9 cellular contexts compared by ENCODE assay signal in the genomic region with DNA sequence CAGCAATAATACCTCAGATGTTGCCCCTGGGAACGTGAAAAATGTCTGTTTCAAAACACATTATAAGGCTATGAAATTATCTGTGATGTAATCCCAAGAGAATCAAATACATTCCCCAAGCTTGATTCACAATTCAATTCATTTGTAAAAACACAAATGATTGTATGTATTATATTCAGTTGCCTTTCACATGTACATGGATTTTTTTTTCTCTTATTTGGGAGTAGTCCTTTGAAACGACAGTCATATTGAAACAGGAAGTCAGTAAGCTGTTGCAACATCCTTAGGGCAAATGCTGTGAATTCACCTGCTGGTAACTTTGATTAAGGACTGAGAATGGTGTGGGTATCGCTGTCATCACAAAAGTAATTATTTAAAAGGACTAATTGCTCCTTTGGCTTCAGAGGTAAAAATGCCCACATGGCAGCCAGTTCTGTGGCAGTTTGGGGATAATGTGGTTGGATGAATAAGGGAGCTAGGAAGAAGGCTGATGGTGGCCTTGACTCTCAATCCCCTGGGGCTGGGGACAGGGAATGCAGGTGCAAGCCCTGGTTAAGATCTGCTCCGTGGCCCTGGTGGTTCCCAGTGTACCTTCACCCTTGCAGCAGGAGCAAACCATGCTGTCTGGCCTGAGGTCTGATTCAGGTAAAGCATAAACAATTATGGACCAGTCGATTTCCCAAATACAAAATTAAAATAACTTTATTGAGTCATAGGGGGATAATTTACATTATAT. TPM values are rescaled to one million over a fixed set of nuclear protein-coding genes. Genes with fewer than 3 reads are reported as not detected.
DNase-seq lines count a peak whose midpoint lies in the region; ATAC-seq, FAIRE-seq and TF ChIP-seq lines count a peak whose summit lies in the region.
"Had no signal": no experiment of that assay in that cellular context is flagged by ENCODE, and none has a peak within 500 bp of the region (broad histone marks: within the 10 kb centered on the region; RNA-seq: fewer than 3 reads in every experiment).

No MANE protein-coding gene starts in this region.

- H3K36me3 ChIP-seq in Karpas-422 (ENCODE audit: insufficient read depth, low read length): no peaks in the 10 kb centered on the region
- no peaks in the 10 kb centered on the region for H3K36me3 ChIP-seq in astrocyte (ENCODE audit: insufficient read depth, low read length)

- no peaks in the 10 kb centered on the region for H3K27me3 Mint-ChIP-seq in astrocyte (ENCODE audit: low read depth, unreplicated experiment)
- no peaks in the 10 kb centered on the region for H3K27me3 Mint-ChIP-seq in progenitor cell of endocrine pancreas

- H2AFZ ChIP-seq in Karpas-422 (ENCODE audit: low read length): no peak overlapping the region
- no peak overlapping the region for H2AFZ ChIP-seq in astrocyte (ENCODE audit: low read depth, low read length)

- ATAC-seq in GM21717 (IDR thresholded peaks at IDR 0.05; ENCODE audit: unreplicated experiment): peak; percentile 77

- TF ChIP-seq POLR2A in GM12891 (IDR thresholded peaks at IDR 0.05; ENCODE audit: low read depth, low read length): no peak

- peak; percentile 29 for DNase-seq in GM12891 (ENCODE audit: insufficient read length, low spot score)
- DNase-seq in Karpas-422: peak; percentile 59
- DNase-seq in astrocyte (ENCODE audit: low read depth): no peak
- DNase-seq in progenitor cell of endocrine pancreas (ENCODE audit: low spot score, unreplicated experiment): no peak
- no peak for DNase-seq in 8988T
- no peak for DNase-seq in inferior parietal cortex (ENCODE audit: extremely low spot score)
- DNase-seq in ecto neural progenitor cell (ENCODE audit: low spot score): no peak

- H3K79me2 ChIP-seq in Karpas-422 (ENCODE audit: low read length): no peaks in the 10 kb centered on the region
- no peaks in the 10 kb centered on the region for H3K79me2 ChIP-seq in astrocyte (ENCODE audit: insufficient read depth, low read length)

- TF ChIP-seq CTCF in astrocyte (IDR thresholded peaks at IDR 0.05; ENCODE audit: insufficient read depth, low read depth, low read length) (no peak), progenitor cell of endocrine pancreas (IDR thresholded peaks at IDR 0.05; ENCODE audit: unreplicated experiment) (peak; percentile 6)

- H3K4me1 ChIP-seq in Karpas-422 (ENCODE audit: low read length) (peaks cover 5% of the 10 kb centered on the region), astrocyte (ENCODE audit: insufficient read depth, low read length) (peaks cover 18% of the 10 kb centered on the region)

- H3K9me3 ChIP-seq in Karpas-422 (ENCODE audit: low read length) (no peaks in the 10 kb centered on the region), astrocyte (ENCODE audit: insufficient read depth, low read depth, low read length) (no peaks in the 10 kb centered on the region)

- H3K36me3 Mint-ChIP-seq in astrocyte (ENCODE audit: low read depth, unreplicated experiment) (no peaks in the 10 kb centered on the region), progenitor cell of endocrine pancreas (ENCODE audit: insufficient read depth) (no peaks in the 10 kb centered on the region)

- no peaks in the 10 kb centered on the region for H3K9me3 Mint-ChIP-seq in astrocyte (ENCODE audit: unreplicated experiment)
- no peaks in the 10 kb centered on the region for H3K9me3 Mint-ChIP-seq in progenitor cell of endocrine pancreas (ENCODE audit: low read depth)

- H3K4me3 Mint-ChIP-seq in astrocyte (ENCODE audit: unreplicated experiment) (no peak overlapping the region), progenitor cell of endocrine pancreas (ENCODE audit: low read depth) (no peak overlapping the region)

- no peak overlapping the region for H3K9ac ChIP-seq in Karpas-422 (ENCODE audit: low read length)
- no peak overlapping the region for H3K9ac ChIP-seq in astrocyte (ENCODE audit: low read length)

- no peaks in the 10 kb centered on the region for H3K9me2 ChIP-seq in Karpas-422 (replicated peaks; ENCODE audit: insufficient read depth, low read length)

- H3K4me3 ChIP-seq in Karpas-422 (ENCODE audit: low read length): no peak overlapping the region
- H3K4me3 ChIP-seq in astrocyte (ENCODE audit: insufficient read depth, low read depth, low read length): no peak overlapping the region

- FAIRE-seq in GM12891 (lab: Jason Lieb, UNC) (peak; percentile 87), astrocyte (lab: Jason Lieb, UNC) (no peak)

- H3K27me3 ChIP-seq in Karpas-422 (ENCODE audit: low read length) (no peaks in the 10 kb centered on the region), astrocyte (ENCODE audit: insufficient read depth, low read length) (no peaks in the 10 kb centered on the region)

- H3K27ac ChIP-seq in Karpas-422 (ENCODE audit: low read length) (no peak overlapping the region), astrocyte (ENCODE audit: low read depth, low read length) (no peak overlapping the region)

- H3K27ac Mint-ChIP-seq in astrocyte (ENCODE audit: unreplicated experiment) (no peak overlapping the region), progenitor cell of endocrine pancreas (peak overlapping the region; percentile 45)

- H4K20me1 ChIP-seq in Karpas-422 (ENCODE audit: insufficient read depth, low read depth, low read length): no peaks in the 10 kb centered on the region
- H4K20me1 ChIP-seq in astrocyte (ENCODE audit: insufficient read depth, low read length): no peaks in the 10 kb centered on the region

- H3K4me1 Mint-ChIP-seq in astrocyte (ENCODE audit: low read depth, unreplicated experiment): no peaks in the 10 kb centered on the region
- peaks cover 65% of the 10 kb centered on the region for H3K4me1 Mint-ChIP-seq in progenitor cell of endocrine pancreas (ENCODE audit: low read depth)

- H3K4me2 ChIP-seq in Karpas-422 (ENCODE audit: low read depth, low read length, poor library complexity, severe bottlenecking) (no peak overlapping the region), astrocyte (ENCODE audit: low read length) (peak overlapping the region; percentile 20)

TF ChIP-seq in GM12891, 5 proteins besides CTCF, POLR2A, EP300 and RAD21:
- no peak for TF ChIP-seq PAX5 (IDR thresholded peaks at IDR 0.05; ENCODE audit: insufficient read depth, low read length, severe bottlenecking)
- no peak for TF ChIP-seq POU2F2 (IDR thresholded peaks at IDR 0.05; ENCODE audit: low read depth, low read length)
- no peak for TF ChIP-seq POLR2AphosphoS5 (IDR thresholded peaks at IDR 0.05; ENCODE audit: low read depth, low read length)
- TF ChIP-seq SPI1 (IDR thresholded peaks at IDR 0.05; ENCODE audit: low read depth, low read length): peak; percentile 93
- TF ChIP-seq TAF1 (IDR thresholded peaks at IDR 0.05; ENCODE audit: low read depth, low read length): no peak

RNA-seq across cellular contexts. Expression of gene EHF, which starts 13.3 kb away (rescaled TPM):
- polyA plus RNA-seq in GM12891 (2012; ENCODE audit: low read depth, missing spikeins): 0.05 TPM
- total RNA-seq in Karpas-422 (2014; rRNA removed; shearing (Covaris generic); ENCODE audit: low replicate concordance): not detected in 2 replicates
- total RNA-seq in astrocyte: 0.25 TPM in 1 of 2 replicates, not detected in the other
- total RNA-seq in progenitor cell of endocrine pancreas: 17.9 and 18.6 TPM in 2 replicates
- total RNA-seq: myocyte had no signal

Comparison
In these comparisons a context has a peak if more than half of its experiments do, and no peak if none do; other contexts are left out.
1. DNase-seq: peak in GM12891 (single experiment) and Karpas-422 (single experiment); none in astrocyte (single experiment), progenitor cell of endocrine pancreas (single experiment), 8988T (single experiment), inferior parietal cortex (single experiment) and ecto neural progenitor cell (single experiment).
2. RNA of gene EHF, which starts 13.3 kb away (total RNA-seq): 17.9 to 18.6 TPM in progenitor cell of endocrine pancreas; 0.25 TPM in astrocyte and not detected in Karpas-422; every median in the first group is over 10 times any median in the second.